In genomic region chr19:17125728-17126677, GRCh38 we compare ENCODE assay signal across 8 cellular contexts. TPM values are rescaled to one million over a fixed set of nuclear protein-coding genes. Genes with fewer than 3 reads are reported as not detected.
DNase-seq lines count a peak whose midpoint lies in the region; ATAC-seq and TF ChIP-seq lines count a peak whose summit lies in the region.

No MANE protein-coding gene starts in this region.

- H3K27me3 Mint-ChIP-seq in MCF 10A (ENCODE audit: insufficient read depth, unreplicated experiment) = no peaks in the 10 kb centered on the region

- TF ChIP-seq CTCF in breast epithelium (IDR thresholded peaks at IDR 0.05) = no peak
- TF ChIP-seq CTCF in MCF 10A (IDR thresholded peaks at IDR 0.05; ENCODE audit: unreplicated experiment) = no peak

- H3K36me3 ChIP-seq in breast epithelium = no peaks in the 10 kb centered on the region

- ATAC-seq in HG03457 (IDR thresholded peaks at IDR 0.05; ENCODE audit: unreplicated experiment) = peak; percentile 44

- no peak for TF ChIP-seq POLR2A in breast epithelium (IDR thresholded peaks at IDR 0.05)

- peak overlapping the region in 1 of 3 donors; percentile 12 for H3K4me3 ChIP-seq in breast epithelium

- H3K4me1 ChIP-seq in breast epithelium = peaks cover 0 to 7% of the 10 kb centered on the region in 2 donors

- H3K27me3 ChIP-seq in breast epithelium = no peaks in the 10 kb centered on the region

- H3K27ac ChIP-seq in breast epithelium (peak overlapping the region; percentile 67 to 82), caudate nucleus (ENCODE audit: low read depth, low read length) (peak overlapping the region; percentile 64)

- H3K9me3 ChIP-seq in breast epithelium = no peaks in the 10 kb centered on the region

- DNase-seq in breast epithelium (ENCODE audit: low spot score in 2 of 2) (peak in 1 of 2 donors; percentile 37), MCF 10A (ENCODE audit: unreplicated experiment) (no peak), caudate nucleus (lab: John Stamatoyannopoulos, UW) (peak in 34 of 61 donors; percentile 5 to 60 (median 32)), midbrain (lab: John Stamatoyannopoulos, UW) (peak; percentile 41), OCI-M2 (lab: John Stamatoyannopoulos, UW; ENCODE audit: unreplicated experiment) (no peak)
- DNase-seq in activated CD4-positive, CD25-positive, alpha-beta regulatory T cell (lab: John Stamatoyannopoulos, UW) = peak; percentile 29 to 66 (median 48)
- peak; percentile 44 to 50 for DNase-seq in stimulated activated CD8-positive, alpha-beta memory T cell treated with anti-CD3 and anti-CD28 coated beads, Interleukin-7, amount 100 ng/mL, for 1 hour (ENCODE audit: low read depth in 2 of 2)

- POLR2A ChIA-PET in MCF 10A (lab: Yijun Ruan, JAX) = interaction anchor here (0.7 kb wide), 1 partner anchor 18 kb away, joined by 3 read pairs; no protein-coding TSS in a partner anchor

- no peak overlapping the region for H3K4me3 Mint-ChIP-seq in MCF 10A (ENCODE audit: unreplicated experiment)

- H3K36me3 Mint-ChIP-seq in MCF 10A (ENCODE audit: insufficient read depth, unreplicated experiment) = peaks cover 8% of the 10 kb centered on the region

- intact Hi-C loops in breast epithelium (cut with DNase I; ENCODE audit: low total_unique reads) = no loop called here
- intact Hi-C loops in MCF 10A (cut with micrococcal nuclease) = no loop called here

- H3K4me1 Mint-ChIP-seq in MCF 10A (ENCODE audit: insufficient read depth, unreplicated experiment) = peaks cover 12% of the 10 kb centered on the region

- BruUV-seq in MCF 10A (replicated peaks; lab: Mats Ljungman, UMichigan) = no TSS peak

- H3K27ac Mint-ChIP-seq in MCF 10A (ENCODE audit: low read depth, unreplicated experiment) = no peak overlapping the region

- no peaks in the 10 kb centered on the region for H3K9me3 Mint-ChIP-seq in MCF 10A (ENCODE audit: unreplicated experiment)

- CTCF ChIA-PET in MCF 10A (lab: Yijun Ruan, JAX) = no interaction called here

RNA-seq across cellular contexts. Expression of gene MYO9B, which starts 50.4 kb away (rescaled TPM):
- total RNA-seq in breast epithelium (10 to 100 TPM; 76.0 to 79.5 (median 77.4) TPM), MCF 10A (2022) (43.5 and 49.5 TPM in 2 replicates)

RNA-seq across cellular contexts. Expression of gene HAUS8, which starts 50.8 kb away (rescaled TPM):
- total RNA-seq in breast epithelium (1 to 10 TPM; 5.6 to 6.7 (median 5.8) TPM), MCF 10A (2022) (6.6 and 8.4 TPM in 2 replicates)

Comparison
In these comparisons a context has a peak if more than half of its experiments do, and no peak if none do; other contexts are left out.
1. DNase-seq: peak in activated CD4-positive, CD25-positive, alpha-beta regulatory T cell (4 of 4), caudate nucleus (34 of 61), midbrain (single experiment) and stimulated activated CD8-positive, alpha-beta memory T cell treated with anti-CD3 and anti-CD28 coated beads, Interleukin-7, amount 100 ng/mL, for 1 hour (2 of 2); none in MCF 10A (single experiment) and OCI-M2 (single experiment).